13 cellular contexts compared by ENCODE assay signal in the genomic region with DNA sequence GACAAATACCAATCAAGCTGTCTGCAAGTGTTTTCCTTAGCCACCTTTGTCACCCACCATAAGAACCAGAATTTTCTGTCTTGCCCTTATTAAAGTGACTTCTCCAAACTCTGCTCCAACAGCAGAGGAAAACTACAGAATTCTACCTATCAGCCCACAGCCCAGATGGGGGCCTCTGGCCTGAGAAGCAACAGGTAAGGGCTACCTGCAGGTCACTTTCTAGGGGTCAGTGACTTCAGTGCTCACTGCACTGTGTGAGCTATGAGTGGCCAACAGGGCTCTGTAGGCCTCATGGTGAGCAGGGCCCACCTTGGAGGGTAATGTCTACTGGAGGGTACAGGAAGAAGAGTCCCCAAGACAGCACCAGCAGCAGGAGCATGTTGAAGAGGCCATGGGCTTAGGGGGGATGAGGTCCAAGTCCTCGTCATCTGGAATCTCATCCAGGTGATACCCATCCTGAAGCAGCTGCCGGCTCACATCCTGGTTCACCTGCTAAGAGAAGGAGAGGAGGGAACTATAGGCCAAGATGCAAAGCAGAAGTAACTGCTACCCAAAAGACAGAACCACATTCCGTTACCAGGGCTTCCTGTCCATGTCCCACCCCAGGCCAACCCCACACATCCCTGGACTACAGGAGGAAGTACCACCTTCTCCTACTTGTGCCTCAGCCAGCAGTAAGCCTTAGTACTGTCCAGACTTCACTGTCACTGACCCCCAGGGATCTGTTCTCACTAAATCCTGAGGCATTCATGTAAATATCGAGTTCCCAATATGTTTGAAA. TPM values are rescaled to one million over a fixed set of nuclear protein-coding genes. Genes with fewer than 3 reads are reported as not detected.
DNase-seq lines count a peak whose midpoint lies in the region; ATAC-seq and TF ChIP-seq lines count a peak whose summit lies in the region.
"Had no signal": no experiment of that assay in that cellular context is flagged by ENCODE, and none has a peak within 500 bp of the region (broad histone marks: within the 10 kb centered on the region; RNA-seq: fewer than 3 reads in every experiment).

No MANE protein-coding gene starts in this region.

- DNase-seq in activated CD4-positive, alpha-beta memory T cell treated with anti-CD3 and anti-CD28 coated beads, Interleukin-2, amount 10 ng/mL, durations not matched to agents 7 days and 5 days: no peak
- DNase-seq in activated CD4-positive, alpha-beta memory T cell treated with anti-CD3 and anti-CD28 coated beads for 36 hours: no peak
- peak in 1 of 2 experiments; percentile 63 for DNase-seq in HL-60 (ENCODE audit: low read depth in 1 of 2, low spot score in 1 of 2)
- no peak for DNase-seq in adipocyte (ENCODE audit: low read depth)
- no peak for DNase-seq in NCI-H748 treated with DMSO at 0.1 percent for 48 hours (lab: John Stamatoyannopoulos, UW)
- no peak for DNase-seq in right lobe of liver
- DNase-seq: NCI-H2171 had no signal

- H3K9ac ChIP-seq in adipocyte (ENCODE audit: low read length) (peak overlapping the region; percentile 55), subcutaneous abdominal adipose tissue (ENCODE audit: low read length in 5 of 5) (peak overlapping the region in 1 of 5 donors; percentile 29)

- peaks cover 78% of the 10 kb centered on the region for H3K36me3 Mint-ChIP-seq in activated CD4-positive, alpha-beta memory T cell treated with anti-CD3 and anti-CD28 coated beads, Interleukin-2, amount 10 ng/mL, durations not matched to agents 7 days and 5 days (ENCODE audit: low read depth)
- H3K36me3 Mint-ChIP-seq in activated CD4-positive, alpha-beta memory T cell treated with anti-CD3 and anti-CD28 coated beads for 36 hours: peaks cover 28% of the 10 kb centered on the region

- no peaks in the 10 kb centered on the region for H3K9me3 Mint-ChIP-seq in activated CD4-positive, alpha-beta memory T cell treated with anti-CD3 and anti-CD28 coated beads, Interleukin-2, amount 10 ng/mL, durations not matched to agents 7 days and 5 days
- H3K9me3 Mint-ChIP-seq in activated CD4-positive, alpha-beta memory T cell treated with anti-CD3 and anti-CD28 coated beads for 36 hours: no peaks in the 10 kb centered on the region
- H3K9me3 Mint-ChIP-seq: mesothelial cell of epicardium had no signal

- peaks cover 73% of the 10 kb centered on the region for H3K36me3 ChIP-seq in adipocyte (ENCODE audit: control insufficient read depth, insufficient read depth, low read length, severe bottlenecking)
- H3K36me3 ChIP-seq in subcutaneous abdominal adipose tissue (ENCODE audit: control insufficient read depth in 5 of 5, insufficient read depth in 5 of 5, low read length in 5 of 5): peaks cover 8 to 66% (median 56%) of the 10 kb centered on the region in 5 donors
- peaks cover 0 to 35% (median 9%) of the 10 kb centered on the region in 4 donors for H3K36me3 ChIP-seq in right lobe of liver

- no peak for TF ChIP-seq CTCF in HL-60 (IDR thresholded peaks at IDR 0.05; ENCODE audit: insufficient read depth, low read length)
- TF ChIP-seq CTCF in right lobe of liver (IDR thresholded peaks at IDR 0.05): no peak

- no peaks in the 10 kb centered on the region for H3K9me3 ChIP-seq in adipocyte (ENCODE audit: control insufficient read depth, low read length)
- H3K9me3 ChIP-seq in subcutaneous abdominal adipose tissue (ENCODE audit: control insufficient read depth in 5 of 5, low read length in 5 of 5): no peaks in the 10 kb centered on the region
- no peaks in the 10 kb centered on the region for H3K9me3 ChIP-seq in right lobe of liver
- H3K9me3 ChIP-seq: A549, tibial nerve had no signal

- TF ChIP-seq POLR2A in right lobe of liver (IDR thresholded peaks at IDR 0.05): no peak

- H3K27me3 Mint-ChIP-seq in activated CD4-positive, alpha-beta memory T cell treated with anti-CD3 and anti-CD28 coated beads, Interleukin-2, amount 10 ng/mL, durations not matched to agents 7 days and 5 days: no peaks in the 10 kb centered on the region
- no peaks in the 10 kb centered on the region for H3K27me3 Mint-ChIP-seq in activated CD4-positive, alpha-beta memory T cell treated with anti-CD3 and anti-CD28 coated beads for 36 hours

- peaks cover 55% of the 10 kb centered on the region for H3K4me1 ChIP-seq in adipocyte (ENCODE audit: control insufficient read depth, insufficient read depth, low read length)
- H3K4me1 ChIP-seq in subcutaneous abdominal adipose tissue (ENCODE audit: control insufficient read depth in 5 of 5, insufficient read depth in 5 of 5, low read length in 5 of 5): peaks cover 5 to 49% (median 48%) of the 10 kb centered on the region in 5 donors
- H3K4me1 ChIP-seq in right lobe of liver: peaks cover 0 to 21% (median 5%) of the 10 kb centered on the region in 4 donors

- H3K27me3 ChIP-seq in HL-60 (ENCODE audit: insufficient read depth, poor library complexity, severe bottlenecking): no peaks in the 10 kb centered on the region
- H3K27me3 ChIP-seq in adipocyte (replicated peaks; ENCODE audit: control insufficient read depth, insufficient read depth, low read length): no peaks in the 10 kb centered on the region
- no peaks in the 10 kb centered on the region for H3K27me3 ChIP-seq in subcutaneous abdominal adipose tissue (ENCODE audit: control insufficient read depth in 5 of 5, insufficient read depth in 4 of 5, low read length in 5 of 5)
- H3K27me3 ChIP-seq in right lobe of liver: no peaks in the 10 kb centered on the region
- H3K27me3 ChIP-seq: hepatocyte, tibial nerve had no signal

- H3K4me3 ChIP-seq in HL-60 (replicated peaks; ENCODE audit: insufficient read depth, low read length) (no peak overlapping the region), adipocyte (ENCODE audit: low read length) (peak overlapping the region; percentile 7), subcutaneous abdominal adipose tissue (ENCODE audit: low read depth in 1 of 5, low read length in 5 of 5) (no peak overlapping the region), right lobe of liver (no peak overlapping the region)
- H3K4me3 ChIP-seq: A549, hepatocyte, tibial nerve had no signal

- CTCF ChIA-PET in activated CD4-positive, alpha-beta memory T cell treated with anti-CD3 and anti-CD28 coated beads, Interleukin-2, amount 10 ng/mL, durations not matched to agents 7 days and 5 days (lab: Charles Lee): interaction anchor here (0.5 to 7.7 kb wide), 54 partner anchors 9 to 440 kb away, joined by 3 to 111 read pairs (median 6); a partner anchor contains a TSS
- CTCF ChIA-PET in activated CD4-positive, alpha-beta memory T cell treated with anti-CD3 and anti-CD28 coated beads for 36 hours (lab: Charles Lee): interaction anchor here (0.5 to 9.1 kb wide), 54 partner anchors 10 to 663 kb away, joined by 3 to 103 read pairs (median 5); a partner anchor contains a TSS

- no peak overlapping the region for H3K4me3 Mint-ChIP-seq in activated CD4-positive, alpha-beta memory T cell treated with anti-CD3 and anti-CD28 coated beads, Interleukin-2, amount 10 ng/mL, durations not matched to agents 7 days and 5 days
- no peak overlapping the region for H3K4me3 Mint-ChIP-seq in activated CD4-positive, alpha-beta memory T cell treated with anti-CD3 and anti-CD28 coated beads for 36 hours
- H3K4me3 Mint-ChIP-seq: mesothelial cell of epicardium had no signal

- H3K27ac ChIP-seq in HL-60 (replicated peaks) (peak overlapping the region; percentile 9; the same call in 1 of the 2 replicates), subcutaneous abdominal adipose tissue (ENCODE audit: low read depth, low read length) (peak overlapping the region; percentile 22), right lobe of liver (no peak overlapping the region)
- H3K27ac ChIP-seq: A549, hepatocyte had no signal

- 89% methylated on average over 2 of the region's 4 CpGs for WGBS in right lobe of liver (ENCODE audit: insufficient coverage, low coverage, low lambda C conversion rate, missing lambda C conversion rate)

- peak overlapping the region; percentile 11 for H3K27ac Mint-ChIP-seq in activated CD4-positive, alpha-beta memory T cell treated with anti-CD3 and anti-CD28 coated beads, Interleukin-2, amount 10 ng/mL, durations not matched to agents 7 days and 5 days
- no peak overlapping the region for H3K27ac Mint-ChIP-seq in activated CD4-positive, alpha-beta memory T cell treated with anti-CD3 and anti-CD28 coated beads for 36 hours

- H3K4me1 Mint-ChIP-seq in activated CD4-positive, alpha-beta memory T cell treated with anti-CD3 and anti-CD28 coated beads, Interleukin-2, amount 10 ng/mL, durations not matched to agents 7 days and 5 days: peaks cover 65% of the 10 kb centered on the region
- peaks cover 31% of the 10 kb centered on the region for H3K4me1 Mint-ChIP-seq in activated CD4-positive, alpha-beta memory T cell treated with anti-CD3 and anti-CD28 coated beads for 36 hours (ENCODE audit: low read depth)

- no peak for ATAC-seq in right lobe of liver
- ATAC-seq in GM19455 (IDR thresholded peaks at IDR 0.05; ENCODE audit: unreplicated experiment): no peak

- intact Hi-C loops in activated CD4-positive, alpha-beta memory T cell treated with anti-CD3 and anti-CD28 coated beads for 36 hours (cut with micrococcal nuclease): no loop called here
- intact Hi-C loops in right lobe of liver (cut with DNase I): no loop called here

- POLR2A ChIA-PET in activated CD4-positive, alpha-beta memory T cell treated with anti-CD3 and anti-CD28 coated beads, Interleukin-2, amount 10 ng/mL, durations not matched to agents 7 days and 5 days (lab: Charles Lee): interaction anchor here (0.6 to 9.1 kb wide), 16 partner anchors 9 to 258 kb away, joined by 3 to 121 read pairs (median 6); a partner anchor contains a TSS
- POLR2A ChIA-PET in activated CD4-positive, alpha-beta memory T cell treated with anti-CD3 and anti-CD28 coated beads for 36 hours (lab: Charles Lee): interaction anchor here (0.7 to 2.2 kb wide), 6 partner anchors 9 to 125 kb away, joined by 3 to 5 read pairs (median 3); a partner anchor contains a TSS

RNA-seq across cellular contexts. Expression of a gene that starts 4.2 kb away (rescaled TPM):
- 100 to 1,000 TPM; 103 to 116 TPM for total RNA-seq in activated CD4-positive, alpha-beta memory T cell treated with anti-CD3 and anti-CD28 coated beads, Interleukin-2, amount 10 ng/mL, durations not matched to agents 7 days and 5 days
- 10 to 100 TPM; 63.0 to 70.1 TPM for total RNA-seq in activated CD4-positive, alpha-beta memory T cell treated with anti-CD3 and anti-CD28 coated beads for 36 hours
- 10 to 100 TPM; 11.1 to 14.7 (median 13.3) TPM for total RNA-seq in right lobe of liver

RNA-seq across cellular contexts. Expression of a gene that starts 12.6 kb away (rescaled TPM):
- 10 to 100 TPM; 82.8 to 92.9 TPM for total RNA-seq in activated CD4-positive, alpha-beta memory T cell treated with anti-CD3 and anti-CD28 coated beads, Interleukin-2, amount 10 ng/mL, durations not matched to agents 7 days and 5 days
- 10 to 100 TPM; 56.4 to 60.0 TPM for total RNA-seq in activated CD4-positive, alpha-beta memory T cell treated with anti-CD3 and anti-CD28 coated beads for 36 hours
- 10 to 100 TPM; 23.5 to 69.7 (median 40.8) TPM for total RNA-seq in right lobe of liver

RNA-seq across cellular contexts. Expression of a gene that starts 29.3 kb away (rescaled TPM):
- total RNA-seq in activated CD4-positive, alpha-beta memory T cell treated with anti-CD3 and anti-CD28 coated beads, Interleukin-2, amount 10 ng/mL, durations not matched to agents 7 days and 5 days: 100 to 1,000 TPM; 144 to 156 TPM
- total RNA-seq in activated CD4-positive, alpha-beta memory T cell treated with anti-CD3 and anti-CD28 coated beads for 36 hours: 10 to 100 TPM; 77.6 to 79.5 TPM
- 10 to 100 TPM; 33.9 to 45.9 (median 41.7) TPM for total RNA-seq in right lobe of liver

RNA-seq across cellular contexts. Expression of a gene that starts 35.4 kb away (rescaled TPM):
- total RNA-seq in activated CD4-positive, alpha-beta memory T cell treated with anti-CD3 and anti-CD28 coated beads, Interleukin-2, amount 10 ng/mL, durations not matched to agents 7 days and 5 days: 100 to 1,000 TPM; 273 to 274 TPM
- 100 to 1,000 TPM; 322 TPM for total RNA-seq in activated CD4-positive, alpha-beta memory T cell treated with anti-CD3 and anti-CD28 coated beads for 36 hours
- 100 to 1,000 TPM; 130 to 169 (median 141) TPM for total RNA-seq in right lobe of liver

RNA-seq across cellular contexts. Expression of a gene that starts 54.1 kb away (rescaled TPM):
- total RNA-seq in activated CD4-positive, alpha-beta memory T cell treated with anti-CD3 and anti-CD28 coated beads, Interleukin-2, amount 10 ng/mL, durations not matched to agents 7 days and 5 days: 1 to 10 TPM; 5.0 to 5.1 TPM
- 1 to 10 TPM; 3.8 TPM for total RNA-seq in activated CD4-positive, alpha-beta memory T cell treated with anti-CD3 and anti-CD28 coated beads for 36 hours
- total RNA-seq in right lobe of liver: 1 to 10 TPM; 1.5 to 8.5 (median 2.4) TPM

Comparison
In these comparisons a context has a peak if more than half of its experiments do, and no peak if none do; other contexts are left out.
1. H3K27ac ChIP-seq: peak in HL-60 (single experiment) and subcutaneous abdominal adipose tissue (single experiment); none in right lobe of liver (0 of 3).
2. RNA of a gene that starts 4.2 kb away (total RNA-seq): 103 to 116 TPM in activated CD4-positive, alpha-beta memory T cell treated with anti-CD3 and anti-CD28 coated beads, Interleukin-2, amount 10 ng/mL, durations not matched to agents 7 days and 5 days and 63.0 to 70.1 TPM in activated CD4-positive, alpha-beta memory T cell treated with anti-CD3 and anti-CD28 coated beads for 36 hours; 11.1 to 14.7 TPM in right lobe of liver; every median in the first group is over 4 times any median in the second.